Comparison of ENCODE assay signal across 14 cellular contexts in the genomic region with DNA sequence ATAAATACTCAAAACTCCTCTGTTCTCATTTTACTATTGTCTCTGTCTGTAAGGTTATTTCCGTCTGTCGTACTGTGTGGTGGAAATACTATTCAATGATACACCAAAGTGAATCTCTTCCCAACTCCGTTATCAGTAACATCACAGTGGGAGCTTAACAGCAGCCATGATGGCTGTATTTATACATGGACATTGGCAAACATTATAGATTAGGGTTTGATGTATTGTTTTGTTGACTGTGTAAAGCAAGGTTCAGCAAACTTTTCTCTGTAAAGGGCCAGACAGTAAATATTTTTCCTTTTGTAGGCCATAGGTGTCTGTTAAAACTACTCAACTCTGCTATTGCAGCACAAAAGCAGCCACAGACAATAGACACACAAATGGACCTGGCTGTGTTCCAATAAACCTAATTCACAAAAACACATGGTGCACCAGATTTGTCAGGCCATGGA. TPM values are rescaled to one million over a fixed set of nuclear protein-coding genes. Genes with fewer than 3 reads are reported as not detected.
DNase-seq lines count a peak whose midpoint lies in the region; ATAC-seq and TF ChIP-seq lines count a peak whose summit lies in the region.
"Had no signal": no experiment of that assay in that cellular context is flagged by ENCODE, and none has a peak within 500 bp of the region (broad histone marks: within the 10 kb centered on the region; RNA-seq: fewer than 3 reads in every experiment).

No MANE protein-coding gene starts in this region.

- no peak overlapping the region for H3K4me3 ChIP-seq in fibroblast of pulmonary artery (replicated peaks; ENCODE audit: low read depth, low read length)
- H3K4me3 ChIP-seq: lung, PC-9 had no signal

- intact Hi-C loops in activated CD4-positive, alpha-beta T cell treated with anti-CD3 and anti-CD28 coated beads, Interleukin-2, amount 10 ng/mL, durations not matched to agents 24 days and 14 days (cut with micrococcal nuclease): loop anchor here (1.0 to 5.0 kb wide), 5 partner anchors 16 to 292 kb away; a partner anchor contains a TSS

- ATAC-seq in GM21786 (IDR thresholded peaks at IDR 0.05; ENCODE audit: unreplicated experiment) (no peak), HG02885 (IDR thresholded peaks at IDR 0.05; ENCODE audit: poor library complexity, unreplicated experiment) (no peak)

- peak overlapping the region; percentile 92 for H3K27ac Mint-ChIP-seq in activated CD4-positive, alpha-beta T cell treated with anti-CD3 and anti-CD28 coated beads, Interleukin-2, amount 10 ng/mL, durations not matched to agents 24 days and 14 days
- H3K27ac Mint-ChIP-seq: activated CD4-positive, alpha-beta T cell treated with anti-CD3 and anti-CD28 coated beads, Interleukin-2, amount 10 ng/mL, durations not matched to agents 7 days and 5 days; B cell had no signal

- H3K9me3 Mint-ChIP-seq in activated CD4-positive, alpha-beta T cell treated with anti-CD3 and anti-CD28 coated beads, Interleukin-2, amount 10 ng/mL, durations not matched to agents 24 days and 14 days: no peaks in the 10 kb centered on the region
- H3K9me3 Mint-ChIP-seq: activated CD4-positive, alpha-beta T cell treated with anti-CD3 and anti-CD28 coated beads, Interleukin-2, amount 10 ng/mL, durations not matched to agents 7 days and 5 days; neural crest cell had no signal

- peaks cover 11% of the 10 kb centered on the region for H3K36me3 Mint-ChIP-seq in activated CD4-positive, alpha-beta T cell treated with anti-CD3 and anti-CD28 coated beads, Interleukin-2, amount 10 ng/mL, durations not matched to agents 24 days and 14 days (ENCODE audit: low read depth)

- H3K27me3 Mint-ChIP-seq in activated CD4-positive, alpha-beta T cell treated with anti-CD3 and anti-CD28 coated beads, Interleukin-2, amount 10 ng/mL, durations not matched to agents 24 days and 14 days: no peaks in the 10 kb centered on the region
- H3K27me3 Mint-ChIP-seq: activated CD4-positive, alpha-beta T cell treated with anti-CD3 and anti-CD28 coated beads, Interleukin-2, amount 10 ng/mL, durations not matched to agents 7 days and 5 days had no signal

- DNase-seq in activated CD4-positive, alpha-beta T cell treated with anti-CD3 and anti-CD28 coated beads, Interleukin-2, amount 10 ng/mL, durations not matched to agents 24 days and 14 days: no peak
- DNase-seq in activated CD4-positive, alpha-beta T cell treated with anti-CD3 and anti-CD28 coated beads, Interleukin-2, amount 50 U/mL, for 48 hours: no peak
- peak; percentile 32 for DNase-seq in NCI-H1092 treated with DMSO at 0.1 percent for 48 hours (lab: John Stamatoyannopoulos, UW)
- DNase-seq in NCI-H748 treated with DMSO at 0.1 percent for 48 hours (lab: John Stamatoyannopoulos, UW): peak; percentile 91
- DNase-seq in fibroblast of pulmonary artery (ENCODE audit: low read depth): peak; percentile 59
- no peak for DNase-seq in stimulated activated naive CD4-positive, alpha-beta T cell (lab: John Stamatoyannopoulos, UW)
- DNase-seq: activated CD4-positive, alpha-beta T cell treated with anti-CD3 and anti-CD28 coated beads, Interleukin-2, amount 10 ng/mL, durations not matched to agents 7 days and 5 days; PC-9; retina had no signal

- H3K4me3 Mint-ChIP-seq in activated CD4-positive, alpha-beta T cell treated with anti-CD3 and anti-CD28 coated beads, Interleukin-2, amount 10 ng/mL, durations not matched to agents 24 days and 14 days: peak overlapping the region; percentile 53
- H3K4me3 Mint-ChIP-seq: activated CD4-positive, alpha-beta T cell treated with anti-CD3 and anti-CD28 coated beads, Interleukin-2, amount 10 ng/mL, durations not matched to agents 7 days and 5 days; B cell; neural crest cell had no signal

- TF ChIP-seq CTCF in fibroblast of pulmonary artery (IDR thresholded peaks at IDR 0.05; ENCODE audit: low read length, missing control alignments): no peak

- peaks cover 66% of the 10 kb centered on the region for H3K4me1 Mint-ChIP-seq in activated CD4-positive, alpha-beta T cell treated with anti-CD3 and anti-CD28 coated beads, Interleukin-2, amount 10 ng/mL, durations not matched to agents 24 days and 14 days
- H3K4me1 Mint-ChIP-seq: B cell had no signal

RNA-seq across cellular contexts. Expression of a gene that starts 23.2 kb away (rescaled TPM):
- 0.80 and 0.93 TPM in 2 replicates for total RNA-seq in activated CD4-positive, alpha-beta T cell treated with anti-CD3 and anti-CD28 coated beads, Interleukin-2, amount 10 ng/mL, durations not matched to agents 24 days and 14 days
- total RNA-seq: B cell, neural crest cell, PC-9 had no signal

Comparison
In these comparisons a context has a peak if more than half of its experiments do, and no peak if none do; other contexts are left out.
1. DNase-seq: peak in NCI-H1092 treated with DMSO at 0.1 percent for 48 hours (single experiment), NCI-H748 treated with DMSO at 0.1 percent for 48 hours (single experiment) and fibroblast of pulmonary artery (single experiment); none in activated CD4-positive, alpha-beta T cell treated with anti-CD3 and anti-CD28 coated beads, Interleukin-2, amount 10 ng/mL, durations not matched to agents 24 days and 14 days (single experiment), activated CD4-positive, alpha-beta T cell treated with anti-CD3 and anti-CD28 coated beads, Interleukin-2, amount 50 U/mL, for 48 hours (0 of 2) and stimulated activated naive CD4-positive, alpha-beta T cell (0 of 6).